Comparison of ENCODE assay signal across 8 cellular contexts in genomic region chr20:21303061-21303871, GRCh38. TPM values are rescaled to one million over a fixed set of nuclear protein-coding genes. Genes with fewer than 3 reads are reported as not detected.
DNase-seq lines count a peak whose midpoint lies in the region; ATAC-seq, FAIRE-seq and TF ChIP-seq lines count a peak whose summit lies in the region.

TSS of gene XRN2 (plus strand) at chr20:21303331. CDS start at chr20:21303399, 68 bp downstream.

- TF ChIP-seq CTCF in heart left ventricle (IDR thresholded peaks at IDR 0.05), result peak in 3 of 12 donors; percentile 9 to 41 (median 34)
- TF ChIP-seq CTCF in upper lobe of left lung (IDR thresholded peaks at IDR 0.05), result peak in 3 of 6 experiments; percentile 17 to 28 (median 20)

- peak in 2 of 4 donors; percentile 57 to 71 for TF ChIP-seq EP300 in upper lobe of left lung (IDR thresholded peaks at IDR 0.05)

- intact Hi-C loops in heart left ventricle (cut with DNase I), result loop anchor here in 1 of 10 donors (5.0 to 10.0 kb wide), 2 partner anchors 66 to 178 kb away; partner anchors contain the start of gene KIZ
- intact Hi-C loops in posterior cingulate gyrus (cut with DNase I), result loop anchor here (5.0 to 10.0 kb wide), 2 partner anchors 66 to 202 kb away; no protein-coding TSS in a partner anchor

- peaks cover 0 to 3% (median 0%) of the 10 kb centered on the region in 9 donors for H3K36me3 ChIP-seq in heart left ventricle
- peaks cover 0 to 2% (median 0%) of the 10 kb centered on the region in 4 donors for H3K36me3 ChIP-seq in upper lobe of left lung

- FAIRE-seq in GM12891 (lab: Jason Lieb, UNC), result peak; percentile 99

- TF ChIP-seq POLR2A in GM12891 (IDR thresholded peaks at IDR 0.05; ENCODE audit: low read depth, low read length), result peak; percentile 91
- TF ChIP-seq POLR2A in heart left ventricle (IDR thresholded peaks at IDR 0.05), result peak in 1 of 2 donors; percentile 74
- peak in 3 of 4 donors; percentile 74 to 92 (median 81) for TF ChIP-seq POLR2A in upper lobe of left lung (IDR thresholded peaks at IDR 0.05)

- H3K4me1 ChIP-seq in heart left ventricle, result peaks cover 0 to 25% (median 16%) of the 10 kb centered on the region in 12 donors
- peaks cover 10 to 21% (median 14%) of the 10 kb centered on the region in 4 donors for H3K4me1 ChIP-seq in upper lobe of left lung

- H3K27me3 ChIP-seq in heart left ventricle (no peaks in the 10 kb centered on the region), upper lobe of left lung (no peaks in the 10 kb centered on the region)

- DNase-seq in GM12891 (ENCODE audit: insufficient read length, low spot score) (peak; percentile 84), NCI-H1436 (lab: John Stamatoyannopoulos, UW) (peak; percentile 91), T follicular helper cell (ENCODE audit: low read depth) (peak; percentile 90), heart left ventricle (peak; percentile 96 to 98 (median 97)), posterior cingulate gyrus (peak; percentile 92 to 99 (median 96)), upper lobe of left lung (peak; percentile 93 to 100)

- H3K4me3 ChIP-seq in heart left ventricle, result peak within 1 kb of the TSS; percentile 75 to 100 (median 92)
- H3K4me3 ChIP-seq in upper lobe of left lung, result peak within 1 kb of the TSS; percentile 60 to 99 (median 96)

- H3K27ac ChIP-seq in adipose tissue (ENCODE audit: low read depth, low read length), result peak within 1 kb of the TSS; percentile 100
- H3K27ac ChIP-seq in heart left ventricle, result peak within 1 kb of the TSS; percentile 90 to 100 (median 96)
- peak within 1 kb of the TSS; percentile 93 to 100 (median 98) for H3K27ac ChIP-seq in upper lobe of left lung

- H3K9me3 ChIP-seq in heart left ventricle (peaks cover 0 to 2% (median 0%) of the 10 kb centered on the region in 12 donors), upper lobe of left lung (no peaks in the 10 kb centered on the region)

- ATAC-seq in HG02840 (IDR thresholded peaks at IDR 0.05; ENCODE audit: low FRiP score, unreplicated experiment) (peak; percentile 90), heart left ventricle (peak; percentile 91 to 99 (median 98)), upper lobe of left lung (ENCODE audit: low FRiP score in 2 of 2) (peak; percentile 97 to 99)

- 0 to 1% (median 0%) methylated on average over 76 to 87 of the region's 87 CpGs for WGBS in adipose tissue, 3 donors
- 0 to 1% (median 0%) methylated on average over 15 to 87 of the region's 87 CpGs for WGBS in heart left ventricle, 4 donors
- WGBS in upper lobe of left lung, 2 donors, result 0 to 1% methylated on average over 19 to 49 of the region's 87 CpGs

TF ChIP-seq in GM12891, 5 proteins besides CTCF, POLR2A, EP300 and RAD21:
- TF ChIP-seq POU2F2 (IDR thresholded peaks at IDR 0.05; ENCODE audit: low read depth, low read length) (peak; percentile 75; the same call in 1 of the 2 replicates), PAX5 (IDR thresholded peaks at IDR 0.05; ENCODE audit: insufficient read depth, low read length, severe bottlenecking) (no peak), SPI1 (IDR thresholded peaks at IDR 0.05; ENCODE audit: low read depth, low read length) (peak; percentile 82), POLR2AphosphoS5 (IDR thresholded peaks at IDR 0.05; ENCODE audit: low read depth, low read length) (peak; percentile 95), TAF1 (IDR thresholded peaks at IDR 0.05; ENCODE audit: low read depth, low read length) (peak; percentile 69)
TF ChIP-seq in GM12891: peak in this region for 4.

RNA-seq across cellular contexts. Expression of gene XRN2, which starts in this region (rescaled TPM):
- 48.2 TPM for polyA plus RNA-seq in GM12891 (2012; ENCODE audit: low read depth, missing spikeins)
- polyA plus RNA-seq in adipose tissue, result 10 to 100 TPM; 30.5 to 43.1 (median 36.3) TPM
- 10 to 100 TPM; 30.9 to 48.3 (median 33.2) TPM for total RNA-seq in heart left ventricle
- polyA plus RNA-seq in heart left ventricle, result 10 to 100 TPM in 1 of 2 donors, 1 to 10 TPM in 1; 6.2 to 35.2 TPM
- 10 to 100 TPM; 38.3 to 70.5 (median 55.0) TPM for total RNA-seq in upper lobe of left lung

Comparison
In these comparisons a context has a peak if more than half of its experiments do, and no peak if none do; other contexts are left out.
1. Peak in every context shown above with its lines: DNase-seq, ATAC-seq, H3K4me3 ChIP-seq and H3K27ac ChIP-seq.